8 cellular contexts compared by ENCODE assay signal in the genomic region with DNA sequence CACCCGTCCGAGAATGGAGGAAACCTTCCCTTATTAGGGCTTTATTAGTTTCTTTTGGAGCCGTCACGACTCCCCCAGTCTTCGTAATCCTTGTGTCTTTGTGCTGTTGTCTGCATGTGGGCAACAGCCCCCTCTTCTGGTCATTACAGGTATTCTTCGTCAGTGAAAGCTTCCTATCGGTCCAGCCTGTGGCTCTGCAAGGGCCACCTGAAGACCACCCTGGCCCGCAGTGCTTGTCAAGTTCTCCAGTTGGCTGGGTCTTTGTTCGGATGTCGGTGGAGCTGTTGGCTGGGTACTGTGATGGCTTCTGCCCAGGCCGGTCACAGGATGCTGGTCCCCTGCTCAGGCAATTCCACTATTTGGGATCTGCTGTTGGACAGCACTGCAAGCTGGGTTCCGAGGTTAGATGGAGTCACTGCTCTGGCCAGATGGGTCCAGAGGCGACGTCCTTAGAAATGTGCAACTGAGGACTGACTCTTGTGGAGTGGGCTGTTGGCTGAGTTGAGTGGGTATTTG. TPM values are rescaled to one million over a fixed set of nuclear protein-coding genes. Genes with fewer than 3 reads are reported as not detected.
DNase-seq lines count a peak whose midpoint lies in the region; ATAC-seq and TF ChIP-seq lines count a peak whose summit lies in the region.

No MANE protein-coding gene starts in this region.

- TF ChIP-seq POLR2A in gastrocnemius medialis (IDR thresholded peaks at IDR 0.05): no peak

- intact Hi-C loops in gastrocnemius medialis (cut with DNase I; ENCODE audit: low total_unique reads): loop anchor here (1.0 to 5.0 kb wide), 2 partner anchors 212 to 314 kb away; a partner anchor contains a TSS

- H3K9me3 ChIP-seq in hepatocyte (ENCODE audit: low read depth): no peaks in the 10 kb centered on the region
- no peaks in the 10 kb centered on the region for H3K9me3 ChIP-seq in gastrocnemius medialis

- H4K20me1 ChIP-seq in hepatocyte (ENCODE audit: insufficient read depth, poor library complexity, severe bottlenecking): no peaks in the 10 kb centered on the region

- no peaks in the 10 kb centered on the region for H3K27me3 ChIP-seq in hepatocyte
- no peaks in the 10 kb centered on the region for H3K27me3 ChIP-seq in gastrocnemius medialis

- peak; percentile 73 to 84 for ATAC-seq in gastrocnemius medialis
- no peak for ATAC-seq in GM18873 (IDR thresholded peaks at IDR 0.05; ENCODE audit: low FRiP score, unreplicated experiment)
- ATAC-seq in GM18520 (IDR thresholded peaks at IDR 0.05; ENCODE audit: unreplicated experiment): no peak

- DNase-seq in ELR (ENCODE audit: low read depth): peak; percentile 57
- DNase-seq in HT1080 (ENCODE audit: low read depth): peak; percentile 48
- peak; percentile 74 for DNase-seq in SK-MEL-5 (ENCODE audit: low read depth, low spot score)
- DNase-seq in astrocyte of the spinal cord (ENCODE audit: low read depth, low spot score): peak; percentile 70
- peak; percentile 78 for DNase-seq in hepatocyte (ENCODE audit: low spot score)
- peak; percentile 21 to 54 for DNase-seq in gastrocnemius medialis

- H2AFZ ChIP-seq in hepatocyte: no peak overlapping the region

- H3K4me3 ChIP-seq in astrocyte of the spinal cord (ENCODE audit: low read depth, low read length): no peak overlapping the region
- H3K4me3 ChIP-seq in hepatocyte: no peak overlapping the region
- no peak overlapping the region for H3K4me3 ChIP-seq in gastrocnemius medialis

- H3K4me1 ChIP-seq in hepatocyte (ENCODE audit: insufficient read depth): no peaks in the 10 kb centered on the region
- no peaks in the 10 kb centered on the region for H3K4me1 ChIP-seq in gastrocnemius medialis

- TF ChIP-seq CTCF in astrocyte of the spinal cord (IDR thresholded peaks at IDR 0.05; ENCODE audit: low read depth, low read length) (peak; percentile 77), hepatocyte (IDR thresholded peaks at IDR 0.05; ENCODE audit: poor library complexity) (peak; percentile 83), gastrocnemius medialis (IDR thresholded peaks at IDR 0.05 in 4 of 5, conservative IDR thresholded peaks at IDR 0.05 in 1 of 5) (peak; percentile 74 to 91 (median 87))

- in situ Hi-C loops in SK-MEL-5 (cut with HindIII; ENCODE audit: low pct_unique_long_range_greater_than_20kb, low sequenced_read_pairs) (no loop called here), astrocyte of the spinal cord (cut with HindIII; ENCODE audit: low sequenced_read_pairs) (no loop called here), gastrocnemius medialis (cut with MboI; ENCODE audit: low sequenced_read_pairs in 4 of 4) (loop anchor here in 2 of 4 donors (10.0 to 25.0 kb wide), 3 partner anchors 212 to 609 kb away; a partner anchor contains a TSS)

- WGBS in hepatocyte (ENCODE audit: low lambda C conversion rate, missing lambda C conversion rate): 63% methylated on average over 14 of the region's 14 CpGs

- no peak overlapping the region for H3K4me2 ChIP-seq in hepatocyte

- H3K27ac ChIP-seq in hepatocyte: no peak overlapping the region
- H3K27ac ChIP-seq in gastrocnemius medialis: peak overlapping the region in 3 of 4 donors; percentile 13 to 55 (median 51)

- no peaks in the 10 kb centered on the region for H3K79me2 ChIP-seq in hepatocyte

- no peaks in the 10 kb centered on the region for H3K36me3 ChIP-seq in hepatocyte (replicated peaks; ENCODE audit: insufficient read depth, low read depth)
- peaks cover 0 to 71% of the 10 kb centered on the region in 2 donors for H3K36me3 ChIP-seq in gastrocnemius medialis

- H3K9me2 ChIP-seq in hepatocyte (replicated peaks; ENCODE audit: insufficient read depth): no peaks in the 10 kb centered on the region

RNA-seq across cellular contexts. Expression of a gene that starts 19.2 kb away (rescaled TPM):
- total RNA-seq in HT1080 (2014; rRNA removed; shearing (Covaris generic)): 19.3 and 21.4 TPM in 2 replicates
- polyA plus RNA-seq in HT1080 (2015; cell fraction: cytosol; rRNA removed): 19.1 and 23.3 TPM in 2 replicates
- 17.2 and 25.1 TPM in 2 replicates for polyA plus RNA-seq in HT1080 (2015; cell fraction: nucleus; rRNA removed)
- 41.8 and 44.4 TPM in 2 replicates for total RNA-seq in SK-MEL-5 (2014; rRNA removed; shearing (Covaris generic))
- polyA plus RNA-seq in SK-MEL-5 (2015; cell fraction: cytosol; rRNA removed): 33.5 and 35.9 TPM in 2 replicates
- polyA plus RNA-seq in SK-MEL-5 (2015; cell fraction: nucleus; rRNA removed): 37.1 and 47.7 TPM in 2 replicates
- total RNA-seq in hepatocyte (18.3 and 23.1 TPM in 2 replicates), gastrocnemius medialis (10 to 100 TPM; 29.4 to 46.1 (median 36.2) TPM)
- 13.8 and 24.6 TPM in 2 replicates for polyA plus RNA-seq in hepatocyte

Comparison
In these comparisons a context has a peak if more than half of its experiments do, and no peak if none do; other contexts are left out.
1. ATAC-seq: peak in gastrocnemius medialis (2 of 2); none in GM18873 (single experiment) and GM18520 (single experiment).
2. Peak in every context shown above with its lines, with median percentiles within 50 percentile points of each other: DNase-seq and CTCF ChIP-seq.